Comparison of ENCODE assay signal across 13 cellular contexts in genomic region chr20:32777177-32777956, GRCh38. TPM values are rescaled to one million over a fixed set of nuclear protein-coding genes. Genes with fewer than 3 reads are reported as not detected.
DNase-seq lines count a peak whose midpoint lies in the region; ATAC-seq and TF ChIP-seq lines count a peak whose summit lies in the region.
"Had no signal": no experiment of that assay in that cellular context is flagged by ENCODE, and none has a peak within 500 bp of the region (broad histone marks: within the 10 kb centered on the region; RNA-seq: fewer than 3 reads in every experiment).

No MANE protein-coding gene starts in this region.

- no peak for TF ChIP-seq CTCF in left lung (IDR thresholded peaks at IDR 0.05)
- TF ChIP-seq CTCF in type B pancreatic cell (conservative IDR thresholded peaks at IDR 0.05), result no peak

- H3K27ac Mint-ChIP-seq in activated T-helper 17 cell treated with anti-CD3 and anti-CD28 coated beads, Interleukin-2, amount 50 U/mL, for 72 hours, result peak overlapping the region; percentile 12
- peak overlapping the region; percentile 1 for H3K27ac Mint-ChIP-seq in type B pancreatic cell

- H3K4me3 ChIP-seq in left lung, result no peak overlapping the region

- H3K36me3 Mint-ChIP-seq in activated T-helper 17 cell treated with anti-CD3 and anti-CD28 coated beads, Interleukin-2, amount 50 U/mL, for 72 hours (ENCODE audit: low read depth), result no peaks in the 10 kb centered on the region
- H3K36me3 Mint-ChIP-seq in type B pancreatic cell, result no peaks in the 10 kb centered on the region
- H3K36me3 Mint-ChIP-seq: naive B cell had no signal

- H3K9me3 Mint-ChIP-seq in activated T-helper 17 cell treated with anti-CD3 and anti-CD28 coated beads, Interleukin-2, amount 50 U/mL, for 72 hours, result no peaks in the 10 kb centered on the region
- no peaks in the 10 kb centered on the region for H3K9me3 Mint-ChIP-seq in type B pancreatic cell
- H3K9me3 Mint-ChIP-seq: naive B cell had no signal

- H3K27ac ChIP-seq in left lung, result no peak overlapping the region

- H3K4me3 Mint-ChIP-seq in activated T-helper 17 cell treated with anti-CD3 and anti-CD28 coated beads, Interleukin-2, amount 50 U/mL, for 72 hours, result no peak overlapping the region
- no peak overlapping the region for H3K4me3 Mint-ChIP-seq in type B pancreatic cell
- H3K4me3 Mint-ChIP-seq: naive B cell had no signal

- peaks cover 0 to 6% of the 10 kb centered on the region in 2 donors for H3K4me1 ChIP-seq in left lung

- H3K4me1 Mint-ChIP-seq in activated T-helper 17 cell treated with anti-CD3 and anti-CD28 coated beads, Interleukin-2, amount 50 U/mL, for 72 hours, result peaks cover 3% of the 10 kb centered on the region
- peaks cover 34% of the 10 kb centered on the region for H3K4me1 Mint-ChIP-seq in type B pancreatic cell (ENCODE audit: unreplicated experiment)

- peak; percentile 39 for ATAC-seq in left ventricle myocardium superior
- ATAC-seq in activated T-helper 17 cell treated with anti-CD3 and anti-CD28 coated beads, Interleukin-2, amount 50 U/mL, for 72 hours (replicated peaks), result no peak
- peak; percentile 61 for ATAC-seq in left lung
- ATAC-seq in GM21619 (IDR thresholded peaks at IDR 0.05; ENCODE audit: unreplicated experiment), result no peak

- intact Hi-C loops in left ventricle myocardium superior (cut with micrococcal nuclease), result loop anchor here (5.0 kb wide), 1 partner anchor 105 kb away; the partner anchor contains the start of gene C20orf203
- intact Hi-C loops in cardiac septum (cut with DNase I), result loop anchor here (10.0 kb wide), 1 partner anchor 253 kb away; no protein-coding TSS in a partner anchor
- intact Hi-C loops in left lung (cut with DNase I), result loop anchor here in 1 of 2 donors (5.0 kb wide), 1 partner anchor 105 kb away; the partner anchor contains the start of gene C20orf203

- H3K36me3 ChIP-seq in left lung, result no peaks in the 10 kb centered on the region

- H3K27me3 ChIP-seq in left lung, result no peaks in the 10 kb centered on the region

- H3K9me3 ChIP-seq in left lung, result no peaks in the 10 kb centered on the region

- no peaks in the 10 kb centered on the region for H3K27me3 Mint-ChIP-seq in activated T-helper 17 cell treated with anti-CD3 and anti-CD28 coated beads, Interleukin-2, amount 50 U/mL, for 72 hours
- H3K27me3 Mint-ChIP-seq in type B pancreatic cell, result no peaks in the 10 kb centered on the region
- H3K27me3 Mint-ChIP-seq: naive B cell had no signal

- no peak for DNase-seq in left ventricle myocardium superior
- no peak for DNase-seq in cardiac septum (ENCODE audit: low spot score)
- DNase-seq in left lung, result no peak
- no peak for DNase-seq in type B pancreatic cell (ENCODE audit: extremely low spot score, unreplicated experiment)
- no peak for DNase-seq in COR-L47 (lab: John Stamatoyannopoulos, UW)
- no peak for DNase-seq in SK-N-DZ (ENCODE audit: low spot score)
- DNase-seq: head of caudate nucleus; left colon; naive B cell; NK-92 treated with Interleukin-12 subunit alpha and Interleukin-12 subunit beta, amount 100 ng/mL, for 24 hours; SHP77 treated with DMSO at 0.1 percent for 48 hours had no signal

RNA-seq across cellular contexts. Expression of gene DNMT3B, which starts 15.2 kb away (rescaled TPM):
- total RNA-seq in left ventricle myocardium superior (0.50 TPM), cardiac septum (0.62 TPM), left lung (1 to 10 TPM in 1 of 2 donors, under 1 TPM in 1; 0.86 to 1.6 TPM), type B pancreatic cell (ENCODE audit: low replicate concordance) (18.2 and 19.7 TPM in 2 replicates)
- total RNA-seq in activated T-helper 17 cell treated with anti-CD3 and anti-CD28 coated beads, Interleukin-2, amount 50 U/mL, for 72 hours, result under 1 TPM; 0.16 to 0.99 TPM
- polyA plus RNA-seq in SK-N-DZ (2014; cell fraction: cytosol; rRNA removed), result 19.6 and 22.9 TPM in 2 replicates
- 25.6 and 33.1 TPM in 2 replicates for polyA plus RNA-seq in SK-N-DZ (2014; cell fraction: nucleus; rRNA removed)

RNA-seq across cellular contexts. Expression of gene COMMD7, which starts 34.1 kb away (rescaled TPM):
- total RNA-seq in left ventricle myocardium superior, result 48.4 TPM
- total RNA-seq in cardiac septum, result 36.5 TPM
- total RNA-seq in activated T-helper 17 cell treated with anti-CD3 and anti-CD28 coated beads, Interleukin-2, amount 50 U/mL, for 72 hours, result 10 to 100 TPM; 18.5 to 29.9 TPM
- 10 to 100 TPM; 38.5 to 39.1 TPM for total RNA-seq in left lung
- 72.3 and 82.3 TPM in 2 replicates for total RNA-seq in type B pancreatic cell (ENCODE audit: low replicate concordance)
- polyA plus RNA-seq in SK-N-DZ (2014; cell fraction: cytosol; rRNA removed), result 72.2 and 76.2 TPM in 2 replicates
- polyA plus RNA-seq in SK-N-DZ (2014; cell fraction: nucleus; rRNA removed), result 41.1 and 50.7 TPM in 2 replicates

RNA-seq across cellular contexts. Expression of gene MAPRE1, which starts 42.4 kb away (rescaled TPM):
- 65.7 TPM for total RNA-seq in left ventricle myocardium superior
- total RNA-seq in cardiac septum, result 71.7 TPM
- 100 to 1,000 TPM in 1 of 2 donors, 10 to 100 TPM in 1; 77.3 to 141 TPM for total RNA-seq in activated T-helper 17 cell treated with anti-CD3 and anti-CD28 coated beads, Interleukin-2, amount 50 U/mL, for 72 hours
- total RNA-seq in left lung, result 100 to 1,000 TPM in 1 of 2 donors, 10 to 100 TPM in 1; 87.4 to 107 TPM
- total RNA-seq in type B pancreatic cell (ENCODE audit: low replicate concordance), result 144 and 189 TPM in 2 replicates
- polyA plus RNA-seq in SK-N-DZ (2014; cell fraction: cytosol; rRNA removed), result 233 and 240 TPM in 2 replicates
- polyA plus RNA-seq in SK-N-DZ (2014; cell fraction: nucleus; rRNA removed), result 102 and 115 TPM in 2 replicates

Comparison
In these comparisons a context has a peak if more than half of its experiments do, and no peak if none do; other contexts are left out.
1. ATAC-seq: peak in left ventricle myocardium superior (single experiment) and left lung (single experiment); none in activated T-helper 17 cell treated with anti-CD3 and anti-CD28 coated beads, Interleukin-2, amount 50 U/mL, for 72 hours (single experiment) and GM21619 (single experiment).